12 cellular contexts compared by ENCODE assay signal in the genomic region with DNA sequence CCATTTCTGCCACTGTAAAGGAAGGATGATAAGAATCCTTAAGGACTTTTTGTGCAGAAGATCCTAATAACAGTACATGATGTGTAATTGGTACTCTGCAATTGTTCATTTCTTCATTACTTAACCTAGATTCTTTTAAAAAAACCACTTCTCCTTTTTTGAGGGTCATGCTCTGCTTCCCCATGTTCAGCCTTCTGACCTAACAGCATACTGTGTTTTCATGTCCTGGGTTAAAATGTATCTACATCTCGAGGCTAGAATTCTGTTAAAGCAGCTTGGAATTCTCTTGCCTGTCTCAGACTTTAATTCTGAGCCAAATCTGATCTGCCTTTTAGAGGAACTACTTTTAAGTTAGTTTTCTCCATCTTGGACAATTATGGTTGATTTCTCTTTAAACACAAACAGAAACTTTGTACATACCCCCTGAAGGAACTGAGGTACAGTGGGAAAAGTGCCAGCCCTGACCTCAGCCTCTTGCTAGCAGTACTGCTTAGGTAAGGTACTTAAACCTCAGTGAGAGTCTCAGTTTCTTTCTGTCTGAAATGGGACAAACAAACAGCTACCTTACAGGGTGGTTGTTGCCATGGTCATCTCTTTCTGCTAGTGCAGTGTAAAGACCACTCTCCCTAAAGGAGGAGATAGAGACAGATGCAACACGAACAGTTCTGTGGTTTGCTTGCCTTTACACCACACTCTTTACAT.
DNase-seq lines count a peak whose midpoint lies in the region; ATAC-seq and TF ChIP-seq lines count a peak whose summit lies in the region.
"Had no signal": no experiment of that assay in that cellular context is flagged by ENCODE, and none has a peak within 500 bp of the region (broad histone marks: within the 10 kb centered on the region; RNA-seq: fewer than 3 reads in every experiment).

No MANE protein-coding gene starts in this region.

- H3F3A ChIP-seq in OCI-LY1 (ENCODE audit: insufficient read depth, low read length) = no peaks in the 10 kb centered on the region

- H3K27me3 ChIP-seq in BLaER1 (no peaks in the 10 kb centered on the region), OCI-LY1 (ENCODE audit: insufficient read depth, low read length) (no peaks in the 10 kb centered on the region), brain microvascular endothelial cell (replicated peaks) (no peaks in the 10 kb centered on the region)
- H3K27me3 ChIP-seq: gastrocnemius medialis, ovary had no signal

- H2AFZ ChIP-seq in OCI-LY1 (ENCODE audit: low read length) = no peak overlapping the region

- no peaks in the 10 kb centered on the region for H3K36me3 ChIP-seq in BLaER1
- no peaks in the 10 kb centered on the region for H3K36me3 ChIP-seq in OCI-LY1 (ENCODE audit: insufficient read depth, low read length)
- H3K36me3 ChIP-seq in brain microvascular endothelial cell (replicated peaks) = peaks cover 12% of the 10 kb centered on the region
- H3K36me3 ChIP-seq: gastrocnemius medialis, ovary had no signal

- no peak overlapping the region for H3K9ac ChIP-seq in BLaER1
- no peak overlapping the region for H3K9ac ChIP-seq in OCI-LY1 (ENCODE audit: low read length)

- DNase-seq in iPS-NIHi11 (ENCODE audit: low spot score) = no peak
- no peak for DNase-seq in NCI-H146 treated with DMSO at 0.1 percent for 48 hours (lab: John Stamatoyannopoulos, UW; ENCODE audit: unreplicated experiment)
- no peak for DNase-seq in brain microvascular endothelial cell
- no peak for DNase-seq in activated CD4-positive, alpha-beta T cell treated with anti-CD3 and anti-CD28 coated beads for 48 hours
- DNase-seq: amygdala, gastrocnemius medialis, NCI-H146, ovary had no signal

- in situ Hi-C loops in brain microvascular endothelial cell (cut with HindIII; ENCODE audit: low pct_ligation_motif_present, low sequenced_read_pairs) = no loop called here

- peak overlapping the region; percentile 51 for H3K4me2 ChIP-seq in BLaER1
- peak overlapping the region; percentile 4; the same call in 1 of the 2 replicates for H3K4me2 ChIP-seq in OCI-LY1 (ENCODE audit: low read length)

- ATAC-seq in GM19455 (IDR thresholded peaks at IDR 0.05; ENCODE audit: unreplicated experiment) = peak; percentile 73
- peak; percentile 82 for ATAC-seq in HG03066 (IDR thresholded peaks at IDR 0.05; ENCODE audit: low read depth, unreplicated experiment)
- ATAC-seq: gastrocnemius medialis had no signal

- no peak for TF ChIP-seq CTCF in OCI-LY1 (IDR thresholded peaks at IDR 0.05; ENCODE audit: low read length)
- no peak for TF ChIP-seq CTCF in brain microvascular endothelial cell (IDR thresholded peaks at IDR 0.05; ENCODE audit: low read depth, low read length, missing control alignments)

- H3K4me3 ChIP-seq in BLaER1 (no peak overlapping the region), OCI-LY1 (ENCODE audit: low read depth, low read length, poor library complexity, severe bottlenecking) (no peak overlapping the region), brain microvascular endothelial cell (ENCODE audit: low read depth, low read length) (no peak overlapping the region)
- H3K4me3 ChIP-seq: gastrocnemius medialis, ovary had no signal

- no peaks in the 10 kb centered on the region for H4K20me1 ChIP-seq in BLaER1
- no peaks in the 10 kb centered on the region for H4K20me1 ChIP-seq in OCI-LY1 (ENCODE audit: insufficient read depth, low read length)

- H3K4me1 ChIP-seq in BLaER1 = peaks cover 17% of the 10 kb centered on the region
- peaks cover 14% of the 10 kb centered on the region for H3K4me1 ChIP-seq in OCI-LY1 (ENCODE audit: insufficient read depth, low read length, severe bottlenecking)
- H3K4me1 ChIP-seq: gastrocnemius medialis had no signal

- no peaks in the 10 kb centered on the region for H3K9me2 ChIP-seq in OCI-LY1 (ENCODE audit: low read depth, low read length)

- H3K27ac ChIP-seq in BLaER1 (no peak overlapping the region), OCI-LY1 (ENCODE audit: low read depth, low read length, poor library complexity, severe bottlenecking) (peak overlapping the region; percentile 8), brain microvascular endothelial cell (no peak overlapping the region)
- H3K27ac ChIP-seq: gastrocnemius medialis, ovary had no signal

- H3K9me3 ChIP-seq in BLaER1 (no peaks in the 10 kb centered on the region), OCI-LY1 (ENCODE audit: low read length) (no peaks in the 10 kb centered on the region)
- H3K9me3 ChIP-seq: gastrocnemius medialis, ovary had no signal

- H3K79me2 ChIP-seq in OCI-LY1 (ENCODE audit: insufficient read depth, low read length) = no peaks in the 10 kb centered on the region
